In genomic region chr11:68677432-68677831, GRCh38 we compare ENCODE assay signal across 8 cellular contexts. TPM values are rescaled to one million over a fixed set of nuclear protein-coding genes. Genes with fewer than 3 reads are reported as not detected.
DNase-seq lines count a peak whose midpoint lies in the region; ATAC-seq, FAIRE-seq and TF ChIP-seq lines count a peak whose summit lies in the region.

No MANE protein-coding gene starts in this region.

- TF ChIP-seq POLR2A in H54 (IDR thresholded peaks at IDR 0.05; ENCODE audit: low read depth, low read length), result no peak

- in situ Hi-C loops in KBM-7 (cut with MboI; ENCODE audit: low pct_unique_long_range_greater_than_20kb, low sequenced_read_pairs), result no loop called here

- DNase-seq in H54 (ENCODE audit: insufficient read length, low spot score) (peak; percentile 97), SHP77 (lab: John Stamatoyannopoulos, UW) (peak; percentile 83 to 89), fibroblast of pulmonary artery (ENCODE audit: low read depth) (peak; percentile 71), sciatic nerve (ENCODE audit: low spot score) (no peak), HuH-7 (ENCODE audit: low spot score) (no peak), KBM-7 (no peak)

- FAIRE-seq in H54 (lab: Jason Lieb, UNC), result no peak

- intact Hi-C loops in sciatic nerve (cut with DNase I), result no loop called here

- TF ChIP-seq CTCF in fibroblast of pulmonary artery (IDR thresholded peaks at IDR 0.05; ENCODE audit: low read length, missing control alignments), result no peak

- no peak overlapping the region for H3K4me3 ChIP-seq in fibroblast of pulmonary artery (replicated peaks; ENCODE audit: low read depth, low read length)

- ATAC-seq in sciatic nerve (peak; percentile 39), HG02588 (IDR thresholded peaks at IDR 0.05; ENCODE audit: unreplicated experiment) (no peak), HG03432 (IDR thresholded peaks at IDR 0.05; ENCODE audit: unreplicated experiment) (no peak)

RNA-seq across cellular contexts. Expression of gene GAL, which starts 6.9 kb away (rescaled TPM):
- not detected for total RNA-seq in sciatic nerve

Comparison
In these comparisons a context has a peak if more than half of its experiments do, and no peak if none do; other contexts are left out.
1. DNase-seq: peak in H54 (single experiment), SHP77 (2 of 2) and fibroblast of pulmonary artery (single experiment); none in sciatic nerve (single experiment), HuH-7 (single experiment) and KBM-7 (single experiment).